In genomic region chr5:106368021-106368420, GRCh38 we compare ENCODE assay signal across 23 cellular contexts.
DNase-seq lines count a peak whose midpoint lies in the region; ATAC-seq, FAIRE-seq and TF ChIP-seq lines count a peak whose summit lies in the region.
"Had no signal": no experiment of that assay in that cellular context is flagged by ENCODE, and none has a peak within 500 bp of the region (broad histone marks: within the 10 kb centered on the region; RNA-seq: fewer than 3 reads in every experiment).

No MANE protein-coding gene starts in this region.

- no peak overlapping the region for H2AK5ac ChIP-seq in neuronal stem cell (ENCODE audit: low read depth, low read length)

- no peak for TF ChIP-seq POLR2A in gastroesophageal sphincter (IDR thresholded peaks at IDR 0.05)

- peak; percentile 36 for FAIRE-seq in bronchial epithelial cell (lab: Jason Lieb, UNC)
- FAIRE-seq: A549, GM12878, GM12892, GM18507 had no signal

- no peak overlapping the region for H2BK15ac ChIP-seq in neuronal stem cell (ENCODE audit: low read length)

- no peak for ATAC-seq in gastroesophageal sphincter
- ATAC-seq: A549; CD8-positive, alpha-beta T cell; GM12878 had no signal

- no peaks in the 10 kb centered on the region for H3K79me1 ChIP-seq in neuronal stem cell (ENCODE audit: low read depth, low read length)

- H3K18ac ChIP-seq in neuronal stem cell (ENCODE audit: low read length) = no peak overlapping the region

- H2BK120ac ChIP-seq in neuronal stem cell (ENCODE audit: low read depth, low read length) = no peak overlapping the region

- DNase-seq in NCI-H226 (peak; percentile 11), bronchial epithelial cell (ENCODE audit: low read depth) (no peak), neuronal stem cell (ENCODE audit: low spot score) (no peak), C1 segment of cervical spinal cord (lab: John Stamatoyannopoulos, UW) (no peak), NCI-H510A (lab: John Stamatoyannopoulos, UW) (no peak)
- DNase-seq: BE2C; CD4-positive, alpha-beta T cell; CD8-positive, alpha-beta T cell; DMS 273 treated with DMSO at 0.1 percent for 48 hours; DMS153; DMS53; DMS79; DND-41; EL; GDM1 had no signal

- H3K36me3 ChIP-seq in bronchial epithelial cell (ENCODE audit: control insufficient read depth, insufficient read depth, low read length) = no peaks in the 10 kb centered on the region
- no peaks in the 10 kb centered on the region for H3K36me3 ChIP-seq in neuronal stem cell (replicated peaks in 1 of 2; ENCODE audit: control insufficient read depth in 2 of 2, insufficient read depth in 2 of 2, low read length in 2 of 2)
- H3K36me3 ChIP-seq in gastroesophageal sphincter = no peaks in the 10 kb centered on the region
- H3K36me3 ChIP-seq: BE2C, BLaER1 had no signal

- H3K9me3 ChIP-seq in neuronal stem cell (replicated peaks in 1 of 2; ENCODE audit: control insufficient read depth in 2 of 2, insufficient read depth in 1 of 2, low read depth in 1 of 2, low read length in 2 of 2) (peaks cover 0 to 6% of the 10 kb centered on the region in 2 donors), gastroesophageal sphincter (peaks cover 0 to 11% (median 0%) of the 10 kb centered on the region in 3 donors)
- H3K9me3 ChIP-seq: BLaER1 had no signal

- H3K27ac ChIP-seq in neuronal stem cell (replicated peaks; ENCODE audit: low read length) = no peak overlapping the region
- no peak overlapping the region for H3K27ac ChIP-seq in gastroesophageal sphincter
- H3K27ac ChIP-seq: 22Rv1, A549, BLaER1, C4-2B had no signal

- H2BK5ac ChIP-seq in neuronal stem cell (ENCODE audit: low read length) = no peak overlapping the region

- H3K4me1 ChIP-seq in neuronal stem cell (ENCODE audit: control insufficient read depth in 2 of 2, insufficient read depth in 1 of 2, low read depth in 1 of 2, low read length in 2 of 2) = no peaks in the 10 kb centered on the region
- no peaks in the 10 kb centered on the region for H3K4me1 ChIP-seq in gastroesophageal sphincter
- H3K4me1 ChIP-seq: A549, BE2C, BLaER1 had no signal

- H3K4ac ChIP-seq in neuronal stem cell (ENCODE audit: low read length) = no peak overlapping the region

- no CpG with 5 or more reads among the region's 1 CpG for WGBS in neuronal stem cell (ENCODE audit: extremely low coverage in 2 of 2, insufficient read length in 2 of 2, insufficient replicate concordance in 1 of 2), 2 donors
- no CpG with 5 or more reads among the region's 1 CpG for WGBS in gastroesophageal sphincter (ENCODE audit: low coverage in 1 of 2), 2 donors

- no peak overlapping the region for H4K8ac ChIP-seq in neuronal stem cell (ENCODE audit: low read depth, low read length)

- H2BK12ac ChIP-seq in neuronal stem cell (ENCODE audit: low read length) = no peak overlapping the region

- H3K27me3 ChIP-seq in bronchial epithelial cell (ENCODE audit: control insufficient read depth, insufficient read depth, low read length) (no peaks in the 10 kb centered on the region), neuronal stem cell (ENCODE audit: control insufficient read depth in 3 of 3, insufficient read depth in 3 of 3, low read depth in 1 of 3, low read length in 3 of 3) (no peaks in the 10 kb centered on the region), gastroesophageal sphincter (no peaks in the 10 kb centered on the region)
- H3K27me3 ChIP-seq: BE2C, BLaER1 had no signal

- no peak overlapping the region for H3K14ac ChIP-seq in neuronal stem cell (ENCODE audit: low read length)

- no peak overlapping the region for H2AFZ ChIP-seq in neuronal stem cell (ENCODE audit: low read length)

- H3K4me3 ChIP-seq in bronchial epithelial cell (ENCODE audit: low read depth, low read length) = no peak overlapping the region
- no peak overlapping the region for H3K4me3 ChIP-seq in neuronal stem cell (ENCODE audit: low read length in 2 of 2)
- H3K4me3 ChIP-seq in gastroesophageal sphincter = no peak overlapping the region
- H3K4me3 ChIP-seq: A549, BLaER1, GM12878 had no signal

- H3K4me2 ChIP-seq in neuronal stem cell (ENCODE audit: insufficient read depth, low read length, poor library complexity, severe bottlenecking) = no peak overlapping the region
- H3K4me2 ChIP-seq: A549, BLaER1 had no signal

- no peak overlapping the region for H4K91ac ChIP-seq in neuronal stem cell (ENCODE audit: low read depth, low read length, poor library complexity)

- H3K23ac ChIP-seq in neuronal stem cell (ENCODE audit: low read depth, low read length, poor library complexity) = no peak overlapping the region

- TF ChIP-seq CTCF in bronchial epithelial cell (IDR thresholded peaks at IDR 0.05; ENCODE audit: insufficient read depth, low read length, severe bottlenecking) = no peak
- TF ChIP-seq CTCF in gastroesophageal sphincter (IDR thresholded peaks at IDR 0.05) = no peak

- TF ChIP-seq EP300 in gastroesophageal sphincter (IDR thresholded peaks at IDR 0.05) = no peak

- H3K9ac ChIP-seq in neuronal stem cell (ENCODE audit: low read depth, low read length, poor library complexity) = peak overlapping the region; percentile 72
- H3K9ac ChIP-seq: BLaER1 had no signal
